14 cellular contexts compared by ENCODE assay signal in the genomic region with DNA sequence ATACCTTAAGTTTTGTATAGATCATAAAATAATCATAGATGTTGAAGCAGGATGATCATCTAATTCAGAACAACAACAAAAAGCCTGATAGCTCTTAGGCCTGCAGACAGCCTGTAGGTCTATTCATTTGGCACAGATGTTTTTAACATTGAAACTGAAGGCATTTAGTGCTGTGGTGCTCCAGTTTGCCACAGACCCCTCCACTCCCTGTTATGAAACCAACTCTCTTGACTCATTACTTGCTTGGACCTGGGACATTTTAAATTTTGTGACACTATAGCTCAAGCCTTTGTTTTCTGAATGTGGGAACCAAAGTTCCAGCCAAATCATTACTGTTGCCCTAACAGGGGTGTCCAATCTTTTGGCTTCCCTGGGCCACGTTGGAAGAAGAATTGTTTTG. TPM values are rescaled to one million over a fixed set of nuclear protein-coding genes. Genes with fewer than 3 reads are reported as not detected.
DNase-seq lines count a peak whose midpoint lies in the region; ATAC-seq, FAIRE-seq and TF ChIP-seq lines count a peak whose summit lies in the region.
"Had no signal": no experiment of that assay in that cellular context is flagged by ENCODE, and none has a peak within 500 bp of the region (broad histone marks: within the 10 kb centered on the region; RNA-seq: fewer than 3 reads in every experiment).

No MANE protein-coding gene starts in this region.

- no peak for TF ChIP-seq CTCF in mesothelial cell of epicardium (IDR thresholded peaks at IDR 0.05; ENCODE audit: unreplicated experiment)

- no peaks in the 10 kb centered on the region for H3K9me3 Mint-ChIP-seq in naive thymus-derived CD8-positive, alpha-beta T cell
- peaks cover 6% of the 10 kb centered on the region for H3K9me3 Mint-ChIP-seq in mesothelial cell of epicardium
- H3K9me3 Mint-ChIP-seq: dendritic cell treated with granulocyte-macrophage colony-stimulating factor and Interleukin-4, amounts not matched to agents 40 ng/mL and 50 ng/mL, for 4 days had no signal

- no peak for DNase-seq in activated CD4-positive, CD25-positive, alpha-beta regulatory T cell treated with anti-CD3 and anti-CD28 coated beads, Interleukin-2, amount 50 U/mL, for 72 hours
- DNase-seq in GM19239 (ENCODE audit: insufficient read length, low spot score) (no peak), T-helper 17 cell (no peak), mesothelial cell of epicardium (ENCODE audit: low spot score in 2 of 2, unreplicated experiment in 2 of 2) (no peak), NCI-H146 treated with DMSO at 0.1 percent for 48 hours (lab: John Stamatoyannopoulos, UW; ENCODE audit: unreplicated experiment) (no peak), HAP-1 (ENCODE audit: low spot score in 2 of 2) (no peak)
- no peak for DNase-seq in naive thymus-derived CD8-positive, alpha-beta T cell
- DNase-seq: COR-L47 had no signal

- H3K4me1 Mint-ChIP-seq in T-helper 17 cell (peaks cover 68% of the 10 kb centered on the region), mesothelial cell of epicardium (peaks cover 22% of the 10 kb centered on the region)
- peaks cover 47 to 90% (median 85%) of the 10 kb centered on the region in 4 donors for H3K4me1 Mint-ChIP-seq in naive thymus-derived CD8-positive, alpha-beta T cell

- in situ Hi-C loops in HAP-1 (cut with MboI; ENCODE audit: low sequenced_read_pairs), result no loop called here

- no peaks in the 10 kb centered on the region for H3K36me3 ChIP-seq in HAP-1 (replicated peaks)
- H3K36me3 ChIP-seq: neutrophil, suprapubic skin had no signal

- POLR2A ChIA-PET in naive thymus-derived CD8-positive, alpha-beta T cell (lab: Charles Lee), result interaction anchor here (0.6 to 14.5 kb wide), 4 partner anchors 7 to 25 kb away, joined by 3 to 259 read pairs (median 72); a partner anchor contains a TSS

- no peaks in the 10 kb centered on the region for H3K9me3 ChIP-seq in T-helper 17 cell (ENCODE audit: control insufficient read depth, low read length, poor library complexity, severe bottlenecking)
- no peaks in the 10 kb centered on the region for H3K9me3 ChIP-seq in HAP-1
- H3K9me3 ChIP-seq: neutrophil, suprapubic skin had no signal

- peaks cover 12% of the 10 kb centered on the region for H3K36me3 Mint-ChIP-seq in T-helper 17 cell (ENCODE audit: low read depth)
- H3K36me3 Mint-ChIP-seq in naive thymus-derived CD8-positive, alpha-beta T cell, result peaks cover 0 to 30% (median 30%) of the 10 kb centered on the region in 3 donors
- H3K36me3 Mint-ChIP-seq in mesothelial cell of epicardium, result peaks cover under 1% of the 10 kb centered on the region

- ATAC-seq in activated CD4-positive, CD25-positive, alpha-beta regulatory T cell treated with anti-CD3 and anti-CD28 coated beads, Interleukin-2, amount 50 U/mL, for 24 hours, result peak; percentile 34 to 56
- peak; percentile 18 for ATAC-seq in T-helper 17 cell
- peak in 1 of 2 donors; percentile 11 for ATAC-seq in naive thymus-derived CD8-positive, alpha-beta T cell

- no peaks in the 10 kb centered on the region; the same call in 1 of the 2 replicates for H3K27me3 ChIP-seq in HAP-1 (ENCODE audit: low read depth)
- H3K27me3 ChIP-seq: neutrophil, suprapubic skin had no signal

- H3K4me3 Mint-ChIP-seq in T-helper 17 cell (peak overlapping the region; percentile 95), mesothelial cell of epicardium (no peak overlapping the region)
- peak overlapping the region in 9 of 10 donors; percentile 84 to 100 (median 96) for H3K4me3 Mint-ChIP-seq in naive thymus-derived CD8-positive, alpha-beta T cell
- H3K4me3 Mint-ChIP-seq: dendritic cell treated with granulocyte-macrophage colony-stimulating factor and Interleukin-4, amounts not matched to agents 40 ng/mL and 50 ng/mL, for 4 days had no signal

- no peaks in the 10 kb centered on the region for H3K4me1 ChIP-seq in HAP-1

- H3K27me3 Mint-ChIP-seq in T-helper 17 cell (no peaks in the 10 kb centered on the region), mesothelial cell of epicardium (ENCODE audit: low read depth) (peaks cover 30% of the 10 kb centered on the region)
- H3K27me3 Mint-ChIP-seq in naive thymus-derived CD8-positive, alpha-beta T cell, result no peaks in the 10 kb centered on the region
- H3K27me3 Mint-ChIP-seq: dendritic cell treated with granulocyte-macrophage colony-stimulating factor and Interleukin-4, amounts not matched to agents 40 ng/mL and 50 ng/mL, for 4 days had no signal

- peak; percentile 61 for FAIRE-seq in GM19239 (lab: Jason Lieb, UNC)
- FAIRE-seq: astrocyte had no signal

- H3K27ac Mint-ChIP-seq in T-helper 17 cell (peak overlapping the region; percentile 100), mesothelial cell of epicardium (no peak overlapping the region)
- peak overlapping the region in 9 of 10 donors; percentile 94 to 98 (median 97) for H3K27ac Mint-ChIP-seq in naive thymus-derived CD8-positive, alpha-beta T cell

- no peak overlapping the region for H3K4me3 ChIP-seq in HAP-1
- H3K4me3 ChIP-seq: lung, suprapubic skin had no signal

RNA-seq across cellular contexts. Expression of a gene that starts 9.1 kb away (rescaled TPM):
- total RNA-seq in T-helper 17 cell (100 to 1,000 TPM; 328 to 342 TPM), mesothelial cell of epicardium (8.4 to 9.2 TPM (median 9.0 TPM) in 3 replicates)
- total RNA-seq in naive thymus-derived CD8-positive, alpha-beta T cell, result 100 to 1,000 TPM; 284 to 306 TPM
- 100 to 1,000 TPM; 184 to 264 (median 209) TPM for polyA plus RNA-seq in naive thymus-derived CD8-positive, alpha-beta T cell

RNA-seq across cellular contexts. Expression of a gene that starts 49.4 kb away (rescaled TPM):
- total RNA-seq in T-helper 17 cell (1 to 10 TPM; 3.5 to 4.1 TPM), mesothelial cell of epicardium (10.1 to 11.2 TPM (median 10.6 TPM) in 3 replicates)
- 1 to 10 TPM; 3.5 to 4.1 TPM for total RNA-seq in naive thymus-derived CD8-positive, alpha-beta T cell
- 1 to 10 TPM; 4.2 to 7.8 (median 6.4) TPM for polyA plus RNA-seq in naive thymus-derived CD8-positive, alpha-beta T cell

Comparison
In these comparisons a context has a peak if more than half of its experiments do, and no peak if none do; other contexts are left out.
1. RNA of a gene that starts 9.1 kb away (total RNA-seq): 328 to 342 TPM in T-helper 17 cell and 284 to 306 TPM in naive thymus-derived CD8-positive, alpha-beta T cell; 8.4 to 9.2 TPM in mesothelial cell of epicardium; every median in the first group is over 10 times any median in the second.